Comparison of ENCODE assay signal across 1 cellular context in the genomic region with DNA sequence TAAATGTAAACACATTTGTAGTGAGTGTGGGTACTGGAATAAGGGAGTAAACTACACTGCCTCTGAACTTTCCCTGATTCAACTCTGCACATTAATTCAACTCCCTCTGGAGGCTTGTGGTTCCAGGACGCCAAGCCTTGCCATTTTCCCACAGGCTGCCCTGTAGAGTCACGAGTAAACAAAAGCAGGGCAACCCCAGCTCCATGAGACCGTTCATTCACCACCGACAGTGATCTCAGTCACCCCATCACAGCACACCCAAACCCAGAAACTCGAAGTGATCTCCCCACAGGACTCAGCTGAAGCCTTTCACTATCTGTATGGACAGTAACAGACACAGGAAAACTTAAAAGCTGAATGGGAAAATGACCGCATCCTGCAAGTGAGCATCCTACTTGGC.
TF ChIP-seq lines count a peak whose summit lies in the region.

No MANE protein-coding gene starts in this region.

TF ChIP-seq in IMR-90, 13 proteins besides CTCF, POLR2A, EP300 and RAD21 (continued from another document):
- TF ChIP-seq, protein P1, sequence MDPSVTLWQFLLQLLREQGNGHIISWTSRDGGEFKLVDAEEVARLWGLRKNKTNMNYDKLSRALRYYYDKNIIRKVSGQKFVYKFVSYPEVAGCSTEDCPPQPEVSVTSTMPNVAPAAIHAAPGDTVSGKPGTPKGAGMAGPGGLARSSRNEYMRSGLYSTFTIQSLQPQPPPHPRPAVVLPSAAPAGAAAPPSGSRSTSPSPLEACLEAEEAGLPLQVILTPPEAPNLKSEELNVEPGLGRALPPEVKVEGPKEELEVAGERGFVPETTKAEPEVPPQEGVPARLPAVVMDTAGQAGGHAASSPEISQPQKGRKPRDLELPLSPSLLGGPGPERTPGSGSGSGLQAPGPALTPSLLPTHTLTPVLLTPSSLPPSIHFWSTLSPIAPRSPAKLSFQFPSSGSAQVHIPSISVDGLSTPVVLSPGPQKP (IDR thresholded peaks at IDR 0.05; ENCODE audit: borderline replicate concordance, low read depth, low read length), result no peak
- no peak for TF ChIP-seq SMC3 (IDR thresholded peaks at IDR 0.05; ENCODE audit: low read depth, low read length)
- no peak for TF ChIP-seq RCOR1 (IDR thresholded peaks at IDR 0.05; ENCODE audit: insufficient replicate concordance, low read length)
- TF ChIP-seq NFE2L2 (IDR thresholded peaks at IDR 0.05; ENCODE audit: low read depth, low read length), result no peak
- no peak for TF ChIP-seq CHD1 (IDR thresholded peaks at IDR 0.05; ENCODE audit: low read depth, low read length)
- TF ChIP-seq FOS (IDR thresholded peaks at IDR 0.05; ENCODE audit: low read depth, low read length), result no peak
- no peak for TF ChIP-seq MAFK (IDR thresholded peaks at IDR 0.05; ENCODE audit: low read depth, low read length)
- no peak for TF ChIP-seq CEBPB (IDR thresholded peaks at IDR 0.05; ENCODE audit: low read depth, low read length)
- TF ChIP-seq MAZ (IDR thresholded peaks at IDR 0.05; ENCODE audit: borderline replicate concordance, low read depth, low read length), result no peak
TF ChIP-seq in IMR-90: peak in this region for 0.
